Comparison of ENCODE assay signal across 1 cellular context in genomic region chr9:12880406-12881016, GRCh38.
TF ChIP-seq lines count a peak whose summit lies in the region.

No MANE protein-coding gene starts in this region.

TF ChIP-seq in GM23338, 12 proteins besides CTCF, POLR2A, EP300 and RAD21 (continued from another document):
- TF ChIP-seq, protein P1, sequence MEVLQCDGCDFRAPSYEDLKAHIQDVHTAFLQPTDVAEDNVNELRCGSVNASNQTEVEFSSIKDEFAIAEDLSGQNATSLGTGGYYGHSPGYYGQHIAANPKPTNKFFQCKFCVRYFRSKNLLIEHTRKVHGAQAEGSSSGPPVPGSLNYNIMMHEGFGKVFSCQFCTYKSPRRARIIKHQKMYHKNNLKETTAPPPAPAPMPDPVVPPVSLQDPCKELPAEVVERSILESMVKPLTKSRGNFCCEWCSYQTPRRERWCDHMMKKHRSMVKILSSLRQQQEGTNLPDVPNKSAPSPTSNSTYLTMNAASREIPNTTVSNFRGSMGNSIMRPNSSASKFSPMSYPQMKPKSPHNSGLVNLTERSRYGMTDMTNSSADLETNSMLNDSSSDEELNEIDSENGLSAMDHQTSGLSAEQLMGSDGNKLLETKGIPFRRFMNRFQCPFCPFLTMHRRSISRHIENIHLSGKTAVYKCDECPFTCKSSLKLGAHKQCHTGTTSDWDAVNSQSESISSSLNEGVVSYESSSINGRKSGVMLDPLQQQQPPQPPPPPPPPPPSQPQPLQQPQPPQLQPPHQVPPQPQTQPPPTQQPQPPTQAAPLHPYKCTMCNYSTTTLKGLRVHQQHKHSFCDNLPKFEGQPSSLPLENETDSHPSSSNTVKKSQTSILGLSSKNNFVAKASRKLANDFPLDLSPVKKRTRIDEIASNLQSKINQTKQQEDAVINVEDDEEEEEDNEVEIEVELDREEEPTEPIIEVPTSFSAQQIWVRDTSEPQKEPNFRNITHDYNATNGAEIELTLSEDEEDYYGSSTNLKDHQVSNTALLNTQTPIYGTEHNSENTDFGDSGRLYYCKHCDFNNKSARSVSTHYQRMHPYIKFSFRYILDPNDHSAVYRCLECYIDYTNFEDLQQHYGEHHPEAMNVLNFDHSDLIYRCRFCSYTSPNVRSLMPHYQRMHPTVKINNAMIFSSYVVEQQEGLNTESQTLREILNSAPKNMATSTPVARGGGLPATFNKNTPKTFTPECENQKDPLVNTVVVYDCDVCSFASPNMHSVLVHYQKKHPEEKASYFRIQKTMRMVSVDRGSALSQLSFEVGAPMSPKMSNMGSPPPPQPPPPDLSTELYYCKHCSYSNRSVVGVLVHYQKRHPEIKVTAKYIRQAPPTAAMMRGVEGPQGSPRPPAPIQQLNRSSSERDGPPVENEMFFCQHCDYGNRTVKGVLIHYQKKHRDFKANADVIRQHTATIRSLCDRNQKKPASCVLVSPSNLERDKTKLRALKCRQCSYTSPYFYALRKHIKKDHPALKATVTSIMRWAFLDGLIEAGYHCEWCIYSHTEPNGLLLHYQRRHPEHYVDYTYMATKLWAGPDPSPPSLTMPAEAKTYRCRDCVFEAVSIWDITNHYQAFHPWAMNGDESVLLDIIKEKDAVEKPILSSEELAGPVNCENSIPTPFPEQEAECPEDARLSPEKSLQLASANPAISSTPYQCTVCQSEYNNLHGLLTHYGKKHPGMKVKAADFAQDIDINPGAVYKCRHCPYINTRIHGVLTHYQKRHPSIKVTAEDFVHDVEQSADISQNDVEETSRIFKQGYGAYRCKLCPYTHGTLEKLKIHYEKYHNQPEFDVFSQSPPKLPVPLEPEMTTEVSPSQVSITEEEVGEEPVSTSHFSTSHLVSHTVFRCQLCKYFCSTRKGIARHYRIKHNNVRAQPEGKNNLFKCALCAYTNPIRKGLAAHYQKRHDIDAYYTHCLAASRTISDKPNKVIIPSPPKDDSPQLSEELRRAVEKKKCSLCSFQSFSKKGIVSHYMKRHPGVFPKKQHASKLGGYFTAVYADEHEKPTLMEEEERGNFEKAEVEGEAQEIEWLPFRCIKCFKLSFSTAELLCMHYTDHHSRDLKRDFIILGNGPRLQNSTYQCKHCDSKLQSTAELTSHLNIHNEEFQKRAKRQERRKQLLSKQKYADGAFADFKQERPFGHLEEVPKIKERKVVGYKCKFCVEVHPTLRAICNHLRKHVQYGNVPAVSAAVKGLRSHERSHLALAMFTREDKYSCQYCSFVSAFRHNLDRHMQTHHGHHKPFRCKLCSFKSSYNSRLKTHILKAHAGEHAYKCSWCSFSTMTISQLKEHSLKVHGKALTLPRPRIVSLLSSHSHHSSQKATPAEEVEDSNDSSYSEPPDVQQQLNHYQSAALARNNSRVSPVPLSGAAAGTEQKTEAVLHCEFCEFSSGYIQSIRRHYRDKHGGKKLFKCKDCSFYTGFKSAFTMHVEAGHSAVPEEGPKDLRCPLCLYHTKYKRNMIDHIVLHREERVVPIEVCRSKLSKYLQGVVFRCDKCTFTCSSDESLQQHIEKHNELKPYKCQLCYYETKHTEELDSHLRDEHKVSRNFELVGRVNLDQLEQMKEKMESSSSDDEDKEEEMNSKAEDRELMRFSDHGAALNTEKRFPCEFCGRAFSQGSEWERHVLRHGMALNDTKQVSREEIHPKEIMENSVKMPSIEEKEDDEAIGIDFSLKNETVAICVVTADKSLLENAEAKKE (CRISPR knock-in tag; IDR thresholded peaks at IDR 0.05), result no peak
- TF ChIP-seq REST (IDR thresholded peaks at IDR 0.05; ENCODE audit: unreplicated experiment) (no peak), ETS1 (IDR thresholded peaks at IDR 0.05) (no peak), ZNF331 (CRISPR knock-in tag; IDR thresholded peaks at IDR 0.05; ENCODE audit: low read depth) (no peak), STAT1 (IDR thresholded peaks at IDR 0.05; ENCODE audit: unreplicated experiment) (no peak), JUNB (IDR thresholded peaks at IDR 0.05; ENCODE audit: unreplicated experiment) (no peak), ZNF114 (CRISPR knock-in tag; IDR thresholded peaks at IDR 0.05) (no peak), POLR2AphosphoS5 (IDR thresholded peaks at IDR 0.05; ENCODE audit: low read depth) (no peak), CREB1 (CRISPR knock-in tag; IDR thresholded peaks at IDR 0.05; ENCODE audit: low read depth) (no peak)
